Comparison of ENCODE assay signal across 35 cellular contexts in the genomic region with DNA sequence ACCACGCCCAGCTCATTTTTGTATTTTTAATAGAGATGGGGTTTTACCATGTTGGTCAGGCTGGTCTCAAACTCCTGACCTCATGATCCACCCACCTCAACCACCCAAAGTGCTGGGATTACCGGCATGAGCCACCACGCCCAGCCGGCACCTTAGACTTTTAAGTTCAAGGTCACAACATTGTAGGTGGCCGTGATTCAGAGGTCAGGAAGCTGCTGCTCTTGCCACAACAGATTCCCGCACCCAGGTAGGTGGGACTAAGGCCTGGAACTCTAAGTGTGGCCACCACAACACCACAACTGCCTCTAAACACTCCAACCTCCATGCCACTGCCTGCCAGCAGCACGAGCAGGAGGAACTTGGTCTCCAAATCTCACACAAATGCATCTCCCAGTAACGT.
"Had no signal": no experiment of that assay in that cellular context is flagged by ENCODE, and none has a peak within 500 bp of the region (broad histone marks: within the 10 kb centered on the region; RNA-seq: fewer than 3 reads in every experiment).

No MANE protein-coding gene starts in this region.

- H3K4me1 Mint-ChIP-seq: activated T-helper 17 cell treated with anti-CD3 and anti-CD28 coated beads, Interleukin-2, amount 50 U/mL, for 72 hours; naive thymus-derived CD8-positive, alpha-beta T cell; neural crest cell; stimulated activated naive CD8-positive, alpha-beta T cell treated with anti-CD3 and anti-CD28 coated beads, Interleukin-15, amount 100 ng/mL, for 72 hours had no signal

- H3K4me3 Mint-ChIP-seq: activated T-helper 17 cell treated with anti-CD3 and anti-CD28 coated beads, Interleukin-2, amount 50 U/mL, for 72 hours; memory B cell; naive thymus-derived CD8-positive, alpha-beta T cell; neural crest cell; stimulated activated memory B cell treated with anti-CD40 and anti-IgM and Interleukin-4, amounts not matched to agents 10 μg/mL and 1 μg/mL and 100 μg/mL, for 72 hours; stimulated activated naive CD8-positive, alpha-beta T cell treated with anti-CD3 and anti-CD28 coated beads, Interleukin-15, amount 100 ng/mL, for 72 hours had no signal

- H3K27ac Mint-ChIP-seq: activated T-helper 17 cell treated with anti-CD3 and anti-CD28 coated beads, Interleukin-2, amount 50 U/mL, for 72 hours; naive thymus-derived CD8-positive, alpha-beta T cell had no signal

- H3K9me3 ChIP-seq: pancreas, prostate gland, sigmoid colon, tibial artery had no signal

- H3K27me3 Mint-ChIP-seq: memory B cell; stimulated activated memory B cell treated with anti-CD40 and anti-IgM and Interleukin-4, amounts not matched to agents 10 μg/mL and 1 μg/mL and 100 μg/mL, for 72 hours had no signal

- H3K27me3 ChIP-seq: brain microvascular endothelial cell, dorsolateral prefrontal cortex, pancreas, sigmoid colon, tibial artery had no signal

- ATAC-seq: activated CD4-positive, CD25-positive, alpha-beta regulatory T cell treated with anti-CD3 and anti-CD28 coated beads, Interleukin-2, amount 50 U/mL, for 24 hours; activated T-helper 17 cell treated with anti-CD3 and anti-CD28 coated beads, Interleukin-2, amount 50 U/mL, for 72 hours; naive thymus-derived CD8-positive, alpha-beta T cell; stimulated activated memory B cell treated with anti-CD40 and anti-IgM and Interleukin-4, amounts not matched to agents 10 μg/mL and 1 μg/mL and 100 μg/mL, for 72 hours; stimulated activated naive CD8-positive, alpha-beta T cell treated with anti-CD3 and anti-CD28 coated beads, Interleukin-15, amount 100 ng/mL, for 72 hours had no signal

- H3K9me3 Mint-ChIP-seq: activated T-helper 17 cell treated with anti-CD3 and anti-CD28 coated beads, Interleukin-2, amount 50 U/mL, for 72 hours; memory B cell; naive thymus-derived CD8-positive, alpha-beta T cell; neural crest cell; stimulated activated memory B cell treated with anti-CD40 and anti-IgM and Interleukin-4, amounts not matched to agents 10 μg/mL and 1 μg/mL and 100 μg/mL, for 72 hours; stimulated activated naive CD8-positive, alpha-beta T cell treated with anti-CD3 and anti-CD28 coated beads, Interleukin-15, amount 100 ng/mL, for 72 hours had no signal

- H3K4me2 ChIP-seq: smooth muscle cell had no signal

- H3K4me3 ChIP-seq: coronary artery, dorsolateral prefrontal cortex, pancreas, prostate gland, sigmoid colon, smooth muscle cell, tibial artery had no signal

- FAIRE-seq: astrocyte, kidney, pancreas, TTC549 had no signal

- H3K36me3 Mint-ChIP-seq: naive thymus-derived CD8-positive, alpha-beta T cell had no signal

- DNase-seq: activated CD4-positive, alpha-beta T cell treated with anti-CD3 and anti-CD28 coated beads for 48 hours; activated CD4-positive, alpha-beta T cell treated with anti-CD3 and anti-CD28 coated beads, Interleukin-2, amount 50 U/mL, for 48 hours; activated CD8-positive, alpha-beta memory T cell treated with anti-CD3 and anti-CD28 coated beads for 24 hours; activated gamma-delta T cell treated with Interleukin-2 at 50 U/mL for 16 hours; activated naive CD4-positive, alpha-beta T cell treated with anti-CD3 and anti-CD28 coated beads, Interleukin-2, amount 50 U/mL, for 16 hours; activated T-cell treated with anti-CD3 and anti-CD28 coated beads, Interleukin-2, amount 50 U/mL, for 1 hour; amniotic stem cell; brain microvascular endothelial cell; dorsolateral prefrontal cortex; effector memory CD4-positive, alpha-beta T cell; head of caudate nucleus; hippocampal formation; kidney; naive thymus-derived CD8-positive, alpha-beta T cell; nucleus accumbens; pancreas; retina; sigmoid colon; stimulated activated CD4-positive, alpha-beta T cell treated with anti-CD3 and anti-CD28 coated beads, Interleukin-1b, Interleukin-23, amount 100 ng/mL, for 48 hours; stimulated activated CD4-positive, alpha-beta T cell treated with anti-CD3 and anti-CD28 coated beads, Interleukin-4, amount 100 ng/mL, for 4 hours; stimulated activated CD8-positive, alpha-beta memory T cell treated with anti-CD3 and anti-CD28 coated beads, Interleukin-4, amount 100 ng/mL, for 48 hours; stimulated activated naive CD8-positive, alpha-beta T cell treated with anti-CD3 and anti-CD28 coated beads, Interleukin-15, amount 100 ng/mL, for 72 hours; substantia nigra; tibial artery had no signal

- H3K4me1 ChIP-seq: prostate gland had no signal

- H3K36me3 ChIP-seq: brain microvascular endothelial cell, pancreas, prostate gland, sigmoid colon, tibial artery had no signal

- H3K27ac ChIP-seq: brain microvascular endothelial cell, coronary artery, dorsolateral prefrontal cortex, pancreas, prostate gland, sigmoid colon, tibial artery, VCaP had no signal
